ENCODE assay signal across 1 cellular context in genomic region chr10:1406976-1407945, GRCh38.
TF ChIP-seq lines count a peak whose summit lies in the region.

No MANE protein-coding gene starts in this region.

TF ChIP-seq in GM23338, 12 proteins besides CTCF, POLR2A, EP300 and RAD21 (continued from another document):
- TF ChIP-seq EZH2phosphoT487 (IDR thresholded peaks at IDR 0.05; ENCODE audit: unreplicated experiment), result no peak
- no peak for TF ChIP-seq NANOG (IDR thresholded peaks at IDR 0.05; ENCODE audit: borderline replicate concordance)
- no peak for TF ChIP-seq ZNF462 (CRISPR knock-in tag; IDR thresholded peaks at IDR 0.05)
- no peak for TF ChIP-seq STAT1 (IDR thresholded peaks at IDR 0.05; ENCODE audit: unreplicated experiment)
- TF ChIP-seq ZNF331 (CRISPR knock-in tag; IDR thresholded peaks at IDR 0.05; ENCODE audit: low read depth), result no peak
TF ChIP-seq in GM23338: peak in this region for 0.
